Comparison of ENCODE assay signal across 9 cellular contexts in the genomic region with DNA sequence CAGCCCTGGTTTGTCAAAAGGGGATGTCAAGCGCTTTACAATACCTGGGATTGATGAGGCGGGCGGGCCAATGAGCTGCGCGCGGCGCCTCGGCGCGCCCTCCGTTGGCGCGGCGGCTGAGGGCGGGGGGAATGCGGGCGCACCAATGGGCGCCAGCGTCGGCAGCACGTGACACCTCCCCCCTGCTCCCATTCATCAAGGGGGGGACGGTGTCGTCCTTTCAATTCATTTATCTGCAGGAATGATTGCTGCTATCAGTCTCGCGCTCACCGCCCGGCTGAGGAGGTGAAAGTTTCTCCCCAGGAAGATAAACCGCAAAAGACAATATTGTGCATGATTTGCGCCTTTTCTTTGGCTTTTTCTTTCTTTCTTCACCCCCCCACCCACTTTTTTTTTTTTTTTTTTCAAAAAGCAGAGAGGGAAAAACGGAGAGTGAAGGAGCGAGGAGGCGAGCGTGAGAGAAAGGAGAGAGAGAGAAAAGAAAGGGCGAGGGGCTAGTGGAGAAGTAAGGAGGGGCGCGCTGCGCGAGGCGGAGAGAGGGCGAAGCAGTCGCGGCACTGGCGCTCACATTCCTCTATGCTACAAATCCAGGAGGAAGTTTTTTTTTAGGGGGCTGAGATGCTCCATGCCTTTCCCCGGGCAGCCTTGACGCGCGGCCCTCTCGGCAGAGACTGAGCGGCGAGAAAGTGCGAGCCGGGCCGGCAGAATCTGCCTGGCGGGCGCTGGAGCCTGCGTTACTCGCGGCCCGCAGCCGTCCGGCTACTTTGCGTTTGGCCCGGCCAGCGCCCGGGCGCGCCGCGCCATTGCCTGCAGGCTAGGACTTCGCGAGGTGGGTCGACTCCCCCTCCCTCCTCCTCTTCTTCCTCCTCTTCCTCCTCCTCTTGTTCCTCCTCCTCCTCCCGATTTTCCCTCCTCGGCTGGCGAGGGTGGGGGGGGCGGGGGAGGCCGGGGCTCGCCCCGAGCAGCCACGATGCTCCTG. TPM values are rescaled to one million over a fixed set of nuclear protein-coding genes. Genes with fewer than 3 reads are reported as not detected.
DNase-seq lines count a peak whose midpoint lies in the region; ATAC-seq and TF ChIP-seq lines count a peak whose summit lies in the region.
"Had no signal": no experiment of that assay in that cellular context is flagged by ENCODE, and none has a peak within 500 bp of the region (broad histone marks: within the 10 kb centered on the region; RNA-seq: fewer than 3 reads in every experiment).

A gene (plus strand): TSS at position 223 of the 979 bp plus-strand sequence. CDS start 748 bp downstream, at position 971.

- intact Hi-C loops in heart left ventricle (cut with DNase I) (loop anchor here in 1 of 10 donors (10.0 kb wide), 1 partner anchor 45 kb away; no protein-coding TSS in a partner anchor), Right ventricle myocardium inferior (cut with DNase I) (no loop called here), thyroid gland (cut with DNase I) (no loop called here), aorta (cut with DNase I) (no loop called here)

- TF ChIP-seq CTCF in heart left ventricle (IDR thresholded peaks at IDR 0.05) (no peak), type B pancreatic cell (conservative IDR thresholded peaks at IDR 0.05) (no peak), thyroid gland (IDR thresholded peaks at IDR 0.05) (no peak)

- peak within 1 kb of the TSS; percentile 87 for H3K4me3 Mint-ChIP-seq in type B pancreatic cell

- DNase-seq in heart left ventricle (no peak), Right ventricle myocardium inferior (ENCODE audit: missing footprints) (no peak), astrocyte of the hippocampus (ENCODE audit: low read depth, low spot score) (peak; percentile 86), type B pancreatic cell (ENCODE audit: extremely low spot score, unreplicated experiment) (no peak), thyroid gland (no peak), aorta (no peak)
- DNase-seq: DMS79 treated with DMSO at 0.1 percent for 48 hours had no signal

- H3K36me3 ChIP-seq in heart left ventricle (no peaks in the 10 kb centered on the region), mesodermal cell (ENCODE audit: control insufficient read depth, insufficient read depth, low read length) (no peaks in the 10 kb centered on the region), thyroid gland (no peaks in the 10 kb centered on the region), aorta (ENCODE audit: control insufficient read depth in 1 of 2, insufficient read depth in 2 of 2, low read length in 1 of 2) (no peaks in the 10 kb centered on the region)

- ATAC-seq in heart left ventricle, result no peak
- ATAC-seq in Right ventricle myocardium inferior, result no peak
- no peak for ATAC-seq in HG02973 (IDR thresholded peaks at IDR 0.05; ENCODE audit: unreplicated experiment)
- no peak for ATAC-seq in aorta (ENCODE audit: low FRiP score)

- H3K27me3 ChIP-seq in heart left ventricle, result peaks cover 91 to 100% (median 98%) of the 10 kb centered on the region in 9 donors
- peaks cover 79% of the 10 kb centered on the region for H3K27me3 ChIP-seq in thyroid gland
- H3K27me3 ChIP-seq in aorta (ENCODE audit: control insufficient read depth in 1 of 2, insufficient read depth in 2 of 2, low read length in 1 of 2), result peaks cover 0 to 3% of the 10 kb centered on the region in 2 donors

- H3K4me1 ChIP-seq in heart left ventricle (peaks cover 0 to 48% (median 24%) of the 10 kb centered on the region in 12 donors), mesodermal cell (ENCODE audit: control insufficient read depth, insufficient read depth, low read length, poor library complexity, severe bottlenecking) (no peaks in the 10 kb centered on the region), thyroid gland (peaks cover 12 to 43% of the 10 kb centered on the region in 2 donors), aorta (ENCODE audit: control insufficient read depth in 1 of 2, insufficient read depth in 2 of 2, low read length in 2 of 2) (no peaks in the 10 kb centered on the region)

- H3K27me3 Mint-ChIP-seq in type B pancreatic cell, result peaks cover 92% of the 10 kb centered on the region

- H3K27ac ChIP-seq in heart left ventricle, result no peak within 1 kb of the TSS
- H3K27ac ChIP-seq in mesodermal cell (ENCODE audit: low read depth, low read length, severe bottlenecking), result peak within 1 kb of the TSS; percentile 48
- no peak within 1 kb of the TSS for H3K27ac ChIP-seq in thyroid gland
- no peak within 1 kb of the TSS for H3K27ac ChIP-seq in aorta (ENCODE audit: low read depth in 1 of 2, low read length in 2 of 2)

- 4 to 8% (median 6%) methylated on average over 73 to 80 of the region's 80 CpGs for WGBS in heart left ventricle, 4 donors
- 0 to 2% methylated on average over 34 to 49 of the region's 80 CpGs for WGBS in mesodermal cell (ENCODE audit: insufficient coverage in 2 of 2), 2 experiments
- WGBS in thyroid gland, 2 donors, result 10 to 12% methylated on average over 77 to 80 of the region's 80 CpGs
- WGBS in aorta, 2 donors, result 9 to 11% methylated on average over 62 to 80 of the region's 80 CpGs

- H3K27ac Mint-ChIP-seq in type B pancreatic cell, result peak within 1 kb of the TSS; percentile 85

- peaks cover 16% of the 10 kb centered on the region for H3K4me1 Mint-ChIP-seq in type B pancreatic cell (ENCODE audit: unreplicated experiment)

- TF ChIP-seq POLR2A in heart left ventricle (IDR thresholded peaks at IDR 0.05) (no peak), thyroid gland (IDR thresholded peaks at IDR 0.05) (no peak)

- H3K4me3 ChIP-seq in heart left ventricle (peak within 1 kb of the TSS in 11 of 12 donors; percentile 9 to 42 (median 31)), mesodermal cell (ENCODE audit: extremely low read depth, insufficient read depth, low read length, poor library complexity, severe bottlenecking) (peak within 1 kb of the TSS; percentile 26), thyroid gland (replicated peaks in 1 of 3) (no peak within 1 kb of the TSS), aorta (ENCODE audit: low read length in 2 of 2) (peak within 1 kb of the TSS in 1 of 2 donors; percentile 15)

- H3K9me3 ChIP-seq in heart left ventricle (peaks cover 0 to 4% (median 0%) of the 10 kb centered on the region in 12 donors), mesodermal cell (ENCODE audit: control insufficient read depth, low read length) (no peaks in the 10 kb centered on the region), thyroid gland (no peaks in the 10 kb centered on the region), aorta (ENCODE audit: control insufficient read depth, low read length) (peaks cover 4% of the 10 kb centered on the region)

- H3K36me3 Mint-ChIP-seq in type B pancreatic cell, result peaks cover 25% of the 10 kb centered on the region

- H3K9me3 Mint-ChIP-seq in type B pancreatic cell, result no peaks in the 10 kb centered on the region

RNA-seq across cellular contexts. Expression of the gene that starts here (rescaled TPM):
- total RNA-seq in heart left ventricle, result under 1 TPM in 1 of 9 donors, not detected in 8; 0.42 TPM
- not detected for polyA plus RNA-seq in heart left ventricle
- not detected for total RNA-seq in Right ventricle myocardium inferior
- polyA plus RNA-seq in mesodermal cell (2013, experiment 1 of 2), result 16.1 TPM
- polyA plus RNA-seq in mesodermal cell (2013, experiment 2 of 2), result 15.2 TPM
- total RNA-seq in type B pancreatic cell (ENCODE audit: low replicate concordance), result 184 TPM in 1 of 2 replicates, not detected in the other
- total RNA-seq in thyroid gland, result not detected
- 1 to 10 TPM in 1 of 2 donors, under 1 TPM in 1; 0.99 to 1.7 TPM for total RNA-seq in aorta
- polyA plus RNA-seq in aorta, result 1 to 10 TPM; 2.3 to 2.7 TPM

Comparison
In these comparisons a context has a peak if more than half of its experiments do, and no peak if none do; other contexts are left out.
1. H3K4me3 ChIP-seq: peak in heart left ventricle (11 of 12) and mesodermal cell (single experiment); none in thyroid gland (0 of 3).